Comparison of ENCODE assay signal across 17 cellular contexts in the genomic region with DNA sequence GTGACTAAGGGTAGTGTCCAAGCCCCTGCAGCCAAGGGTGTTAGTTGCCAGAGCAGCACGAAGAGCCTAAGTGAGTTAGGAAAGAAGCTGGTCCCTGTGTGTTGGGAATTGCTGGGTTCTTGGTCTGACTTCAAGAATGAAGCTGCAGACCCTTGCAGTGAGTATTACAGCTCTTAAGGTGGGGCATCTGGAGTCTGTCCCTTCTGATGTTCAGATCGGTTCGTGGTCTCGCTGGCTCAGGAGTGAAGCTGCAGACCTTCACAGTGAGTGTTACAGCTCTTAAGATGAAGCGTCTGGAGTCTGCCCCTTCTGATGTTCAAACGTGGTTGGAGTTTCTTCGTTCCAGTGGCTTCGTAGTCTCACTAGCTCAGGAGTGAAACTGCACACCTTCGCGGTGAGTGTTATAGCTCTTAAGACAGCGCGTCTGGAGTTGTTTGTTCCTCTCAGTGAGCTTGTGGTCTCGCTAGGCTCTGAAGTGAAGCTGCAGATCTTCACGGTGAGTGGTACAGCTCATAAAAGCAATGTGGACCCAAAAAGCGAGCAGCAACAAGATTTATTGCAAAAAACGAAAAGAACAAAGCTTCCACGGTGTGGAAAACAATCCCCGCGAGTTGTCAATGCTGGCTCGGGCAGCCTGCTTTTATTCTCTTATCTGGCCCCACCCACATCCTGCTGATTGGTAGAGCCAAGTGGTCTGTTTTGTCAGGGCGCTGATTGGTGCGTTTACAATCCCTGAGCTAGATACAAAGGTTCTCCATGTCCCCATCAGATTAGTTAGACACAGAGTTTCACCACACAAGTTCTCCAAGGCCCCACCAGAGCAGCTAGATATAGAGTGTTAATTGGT. TPM values are rescaled to one million over a fixed set of nuclear protein-coding genes. Genes with fewer than 3 reads are reported as not detected.
A peak's percentile ranks its signal among the peaks of the same experiment; 100 is the strongest.
DNase-seq lines count a peak whose midpoint lies in the region; ATAC-seq and TF ChIP-seq lines count a peak whose summit lies in the region.
"Had no signal": no experiment of that assay in that cellular context is flagged by ENCODE, and none has a peak within 500 bp of the region (broad histone marks: within the 10 kb centered on the region; RNA-seq: fewer than 3 reads in every experiment).

No MANE protein-coding gene starts in this region.

- no peaks in the 10 kb centered on the region for H3K9me3 Mint-ChIP-seq in CD8-positive, alpha-beta T cell
- H3K9me3 Mint-ChIP-seq in central memory CD8-positive, alpha-beta T cell, result no peaks in the 10 kb centered on the region
- H3K9me3 Mint-ChIP-seq in nephron progenitor cell, result peaks cover 17% of the 10 kb centered on the region
- H3K9me3 Mint-ChIP-seq: activated T-helper 2 cell treated with anti-CD3 and anti-CD28 coated beads, Interferon-gamma antibody, Interleukin-2, Interleukin-4, amounts not matched to agents 10 μg/mL and 5 μg/mL and 100 μg/mL, durations not matched to agents 14 hours and 24 hours and 36 hours had no signal

- peak; percentile 70 for ATAC-seq in CD8-positive, alpha-beta T cell
- ATAC-seq in central memory CD8-positive, alpha-beta T cell (replicated peaks; ENCODE audit: extremely low read depth, poor library complexity, severe bottlenecking), result no peak

- no peaks in the 10 kb centered on the region for H3K9me3 ChIP-seq in CD8-positive, alpha-beta T cell (ENCODE audit: low read length)
- H3K9me3 ChIP-seq in MM.1S (replicated peaks; ENCODE audit: insufficient read depth, low read length), result no peaks in the 10 kb centered on the region
- H3K9me3 ChIP-seq in HAP-1, result no peaks in the 10 kb centered on the region; the same call in 1 of the 2 replicates
- H3K9me3 ChIP-seq: suprapubic skin had no signal

- POLR2A ChIA-PET in CD8-positive, alpha-beta T cell (lab: Charles Lee), result no interaction called here
- POLR2A ChIA-PET in RWPE1 (lab: Yijun Ruan, JAX; ENCODE audit: low non-redundant PET), result no interaction called here

- H3K9me2 ChIP-seq in MM.1S (replicated peaks; ENCODE audit: insufficient read depth, low read length), result no peaks in the 10 kb centered on the region

- H3F3A ChIP-seq in MM.1S (ENCODE audit: insufficient read depth, low read length), result no peaks in the 10 kb centered on the region

- no peak overlapping the region for H2AFZ ChIP-seq in MM.1S (ENCODE audit: low read length)

- H3K4me3 Mint-ChIP-seq in CD8-positive, alpha-beta T cell, result peak overlapping the region; percentile 96
- peak overlapping the region; percentile 40 for H3K4me3 Mint-ChIP-seq in central memory CD8-positive, alpha-beta T cell
- H3K4me3 Mint-ChIP-seq in nephron progenitor cell, result peak overlapping the region; percentile 21

- DNase-seq in CD8-positive, alpha-beta T cell, result no peak
- no peak for DNase-seq in RWPE1 (ENCODE audit: low spot score)
- DNase-seq in central memory CD8-positive, alpha-beta T cell (ENCODE audit: low spot score in 2 of 2), result no peak
- DNase-seq in nephron progenitor cell, result no peak
- no peak for DNase-seq in MM.1S
- no peak for DNase-seq in HAP-1 (ENCODE audit: low spot score in 2 of 2)
- DNase-seq in NCI-H524 (lab: John Stamatoyannopoulos, UW), result no peak
- DNase-seq in NK-92 treated with Interleukin-12 subunit alpha and Interleukin-12 subunit beta, amount 100 ng/mL, for 24 hours (lab: John Stamatoyannopoulos, UW), result no peak
- DNase-seq: activated CD4-positive, CD25-positive, alpha-beta regulatory T cell treated with anti-CD3 and anti-CD28 coated beads, Interleukin-2, amount 50 U/mL, for 72 hours; DMS 273 treated with DMSO at 0.1 percent for 48 hours; erythroblast; GDM1; hippocampal formation; NCI-H510A treated with DMSO at 0.1 percent for 48 hours had no signal

- CTCF ChIA-PET in CD8-positive, alpha-beta T cell (lab: Charles Lee), result interaction anchor here (0.9 to 2.4 kb wide), 2 partner anchors 10 to 12 kb away, joined by 3 to 11 read pairs; no protein-coding TSS in a partner anchor
- CTCF ChIA-PET in RWPE1 (lab: Yijun Ruan, JAX), result interaction anchor here (0.6 to 0.9 kb wide), 2 partner anchors 30 to 102 kb away, joined by 3 read pairs; no protein-coding TSS in a partner anchor

- no peaks in the 10 kb centered on the region for H3K79me2 ChIP-seq in MM.1S (ENCODE audit: low read length)

- H3K27ac Mint-ChIP-seq in CD8-positive, alpha-beta T cell, result peak overlapping the region; percentile 91
- no peak overlapping the region for H3K27ac Mint-ChIP-seq in central memory CD8-positive, alpha-beta T cell (ENCODE audit: low read depth)
- H3K27ac Mint-ChIP-seq in nephron progenitor cell, result peak overlapping the region; percentile 7
- H3K27ac Mint-ChIP-seq: activated T-helper 2 cell treated with anti-CD3 and anti-CD28 coated beads, Interferon-gamma antibody, Interleukin-2, Interleukin-4, amounts not matched to agents 10 μg/mL and 5 μg/mL and 100 μg/mL, durations not matched to agents 14 hours and 24 hours and 36 hours had no signal

- no peak for TF ChIP-seq CTCF in CD8-positive, alpha-beta T cell (IDR thresholded peaks at IDR 0.05)
- no peak for TF ChIP-seq CTCF in RWPE1 (conservative IDR thresholded peaks at IDR 0.05; ENCODE audit: low read depth)
- TF ChIP-seq CTCF in nephron progenitor cell (IDR thresholded peaks at IDR 0.05), result no peak
- TF ChIP-seq CTCF in MM.1S (IDR thresholded peaks at IDR 0.05; ENCODE audit: low read length), result no peak

- H3K4me1 Mint-ChIP-seq in CD8-positive, alpha-beta T cell (ENCODE audit: low read depth), result peaks cover 34% of the 10 kb centered on the region
- no peaks in the 10 kb centered on the region for H3K4me1 Mint-ChIP-seq in central memory CD8-positive, alpha-beta T cell
- H3K4me1 Mint-ChIP-seq in nephron progenitor cell, result peaks cover 51% of the 10 kb centered on the region

- no peaks in the 10 kb centered on the region for H3K36me3 ChIP-seq in CD8-positive, alpha-beta T cell (ENCODE audit: insufficient read depth, low read length)
- H3K36me3 ChIP-seq in MM.1S (replicated peaks; ENCODE audit: insufficient read depth, low read length), result no peaks in the 10 kb centered on the region
- no peaks in the 10 kb centered on the region for H3K36me3 ChIP-seq in HAP-1 (replicated peaks)

- in situ Hi-C loops in HAP-1 (cut with MboI; ENCODE audit: low sequenced_read_pairs), result no loop called here

- no peaks in the 10 kb centered on the region for H3K4me1 ChIP-seq in CD8-positive, alpha-beta T cell (ENCODE audit: insufficient read depth, low read length)
- no peaks in the 10 kb centered on the region for H3K4me1 ChIP-seq in MM.1S (ENCODE audit: low read length)
- H3K4me1 ChIP-seq in HAP-1, result no peaks in the 10 kb centered on the region

- H4K20me1 ChIP-seq in MM.1S (ENCODE audit: insufficient read depth, low read length), result no peaks in the 10 kb centered on the region; the same call in 1 of the 2 replicates

- no peaks in the 10 kb centered on the region for H3K27me3 ChIP-seq in CD8-positive, alpha-beta T cell (ENCODE audit: insufficient read depth, low read length)
- H3K27me3 ChIP-seq in MM.1S (replicated peaks; ENCODE audit: insufficient read depth, low read length) (no peaks in the 10 kb centered on the region), HAP-1 (ENCODE audit: low read depth) (no peaks in the 10 kb centered on the region)
- H3K27me3 ChIP-seq: suprapubic skin had no signal

- no peak overlapping the region for H3K27ac ChIP-seq in CD8-positive, alpha-beta T cell (ENCODE audit: low read depth, low read length)
- H3K27ac ChIP-seq in RWPE1, result peak overlapping the region; percentile 26; the same call in 1 of the 2 replicates
- H3K27ac ChIP-seq in MM.1S (ENCODE audit: low read length), result no peak overlapping the region
- H3K27ac ChIP-seq: C4-2B, suprapubic skin had no signal

- peaks cover 5% of the 10 kb centered on the region for H3K36me3 Mint-ChIP-seq in CD8-positive, alpha-beta T cell
- peaks cover 2% of the 10 kb centered on the region for H3K36me3 Mint-ChIP-seq in central memory CD8-positive, alpha-beta T cell (ENCODE audit: insufficient read depth)
- peaks cover 5% of the 10 kb centered on the region for H3K36me3 Mint-ChIP-seq in nephron progenitor cell (ENCODE audit: low read depth)

- peak overlapping the region; percentile 27 for H3K4me3 ChIP-seq in CD8-positive, alpha-beta T cell (ENCODE audit: low read depth, low read length)
- H3K4me3 ChIP-seq in MM.1S (ENCODE audit: low read length) (no peak overlapping the region), HAP-1 (no peak overlapping the region)
- H3K4me3 ChIP-seq: suprapubic skin had no signal

- intact Hi-C loops in CD8-positive, alpha-beta T cell (cut with DNase I, micrococcal nuclease), result no loop called here

- no peak overlapping the region for H3K4me2 ChIP-seq in MM.1S (ENCODE audit: low read depth, low read length)

- no peak overlapping the region for H3K9ac ChIP-seq in MM.1S (ENCODE audit: low read length)

- H3K27me3 Mint-ChIP-seq in CD8-positive, alpha-beta T cell (ENCODE audit: low read depth), result no peaks in the 10 kb centered on the region
- H3K27me3 Mint-ChIP-seq in central memory CD8-positive, alpha-beta T cell, result peaks cover 37% of the 10 kb centered on the region
- peaks cover 4% of the 10 kb centered on the region for H3K27me3 Mint-ChIP-seq in nephron progenitor cell (ENCODE audit: low read depth, poor library complexity)

RNA-seq across cellular contexts. Expression of a gene that starts 31.8 kb away (rescaled TPM):
- total RNA-seq in CD8-positive, alpha-beta T cell, result under 1 TPM; 0.35 to 0.44 TPM

Comparison
In these comparisons a context has a peak if more than half of its experiments do, and no peak if none do; other contexts are left out.
1. H3K4me3 Mint-ChIP-seq: peak in every context shown above with its lines; median percentile 96 in CD8-positive, alpha-beta T cell; 40 in central memory CD8-positive, alpha-beta T cell; 21 in nephron progenitor cell.